ENCODE assay signal across 17 cellular contexts in genomic region chr16:2770781-2771111, GRCh38. TPM values are rescaled to one million over a fixed set of nuclear protein-coding genes. Genes with fewer than 3 reads are reported as not detected.
DNase-seq lines count a peak whose midpoint lies in the region; TF ChIP-seq lines count a peak whose summit lies in the region.
"Had no signal": no experiment of that assay in that cellular context is flagged by ENCODE, and none has a peak within 500 bp of the region (broad histone marks: within the 10 kb centered on the region; RNA-seq: fewer than 3 reads in every experiment).

No MANE protein-coding gene starts in this region.

- BruUV-seq in Calu3 (replicated peaks; lab: Mats Ljungman, UMichigan) = no TSS peak

- H2BK5ac ChIP-seq in trophoblast cell (ENCODE audit: low read depth, low read length, poor library complexity) = no peak overlapping the region

- intact Hi-C loops in Calu3 (cut with micrococcal nuclease; ENCODE audit: unreplicated experiment) = no loop called here

- CTCF ChIA-PET in Calu3 (lab: Charles Lee) = no interaction called here

- H3K27me3 ChIP-seq in endodermal cell (ENCODE audit: control insufficient read depth, insufficient read depth, low read length, poor library complexity, severe bottlenecking) (no peaks in the 10 kb centered on the region), trophoblast cell (ENCODE audit: insufficient read depth, low read length) (no peaks in the 10 kb centered on the region)
- H3K27me3 ChIP-seq: testis had no signal

- TF ChIP-seq CTCF in Calu3 (IDR thresholded peaks at IDR 0.05; ENCODE audit: unreplicated experiment) = no peak
- no peak for TF ChIP-seq CTCF in NB4 (IDR thresholded peaks at IDR 0.05; ENCODE audit: low read depth, low read length)
- no peak for TF ChIP-seq CTCF in endodermal cell (conservative IDR thresholded peaks at IDR 0.05)

- no peak overlapping the region for H2BK12ac ChIP-seq in trophoblast cell (ENCODE audit: low read length)

- H3K9ac ChIP-seq in endodermal cell (ENCODE audit: extremely low read depth, low read length, poor library complexity, severe bottlenecking) (no peak overlapping the region), trophoblast cell (ENCODE audit: low read length) (no peak overlapping the region)
- H3K9ac ChIP-seq: SK-N-SH had no signal

- H3K27me3 Mint-ChIP-seq in Calu3 (ENCODE audit: unreplicated experiment) (no peaks in the 10 kb centered on the region), endodermal cell (ENCODE audit: insufficient read depth) (no peaks in the 10 kb centered on the region)
- H3K27me3 Mint-ChIP-seq: progenitor cell of endocrine pancreas had no signal

- peaks cover 3% of the 10 kb centered on the region for H3K4me1 ChIP-seq in endodermal cell (ENCODE audit: control insufficient read depth, insufficient read depth, low read length)
- peaks cover 0 to under 1% of the 10 kb centered on the region in 2 experiments for H3K4me1 ChIP-seq in trophoblast cell (ENCODE audit: control insufficient read depth in 1 of 2, insufficient read depth in 2 of 2, low read length in 2 of 2)

- no peak overlapping the region for H3K23ac ChIP-seq in trophoblast cell (ENCODE audit: low read length)

- WGBS in endodermal cell (ENCODE audit: insufficient coverage in 1 of 2, insufficient read length in 1 of 2), 2 experiments = 91 to 100% methylated on average over 1 to 2 of the region's 2 CpGs
- WGBS in trophoblast cell (ENCODE audit: extremely low coverage, insufficient coverage, insufficient read length) = no CpG with 5 or more reads among the region's 2 CpGs

- H2AFZ ChIP-seq in trophoblast cell (ENCODE audit: insufficient read depth, low read length, poor library complexity) = no peak overlapping the region

- peaks cover 91% of the 10 kb centered on the region for H3K36me3 ChIP-seq in endodermal cell (ENCODE audit: control insufficient read depth, insufficient read depth, low read length)
- H3K36me3 ChIP-seq in trophoblast cell (ENCODE audit: control insufficient read depth in 1 of 2, insufficient read depth in 2 of 2, low read length in 2 of 2) = peaks cover 87 to 92% of the 10 kb centered on the region in 2 experiments

- H3K9me3 ChIP-seq in endodermal cell (ENCODE audit: control insufficient read depth, low read length) = no peaks in the 10 kb centered on the region
- H3K9me3 ChIP-seq in trophoblast cell (ENCODE audit: insufficient read depth, low read depth, low read length) = peaks cover 5% of the 10 kb centered on the region
- H3K9me3 ChIP-seq: SK-N-SH, testis had no signal

- H3K4me1 Mint-ChIP-seq in Calu3 (ENCODE audit: low read depth, unreplicated experiment) (peaks cover 48% of the 10 kb centered on the region), endodermal cell (peaks cover 2% of the 10 kb centered on the region)

- H2BK120ac ChIP-seq in trophoblast cell (ENCODE audit: insufficient read depth, low read length, poor library complexity) = no peak overlapping the region

- H3K18ac ChIP-seq in trophoblast cell (ENCODE audit: low read length) = no peak overlapping the region

- no peak overlapping the region for H2AK5ac ChIP-seq in trophoblast cell (ENCODE audit: low read length)

- peak overlapping the region; percentile 36 for H3K27ac ChIP-seq in endodermal cell (ENCODE audit: low read depth, low read length)
- H3K27ac ChIP-seq in trophoblast cell (ENCODE audit: low read depth, low read length) = no peak overlapping the region
- H3K27ac ChIP-seq: C4-2B, testis had no signal

- no peak overlapping the region for H4K8ac ChIP-seq in trophoblast cell (ENCODE audit: low read depth, low read length)

- DNase-seq in Calu3 (no peak), NB4 (ENCODE audit: low read depth) (peak; percentile 23), endodermal cell (no peak), trophoblast cell (no peak), HCEC 1CT (no peak), NCI-H82 treated with DMSO at 0.1 percent for 48 hours (lab: John Stamatoyannopoulos, UW; ENCODE audit: unreplicated experiment) (no peak), DMS 273 treated with DMSO at 0.1 percent for 48 hours (lab: John Stamatoyannopoulos, UW) (no peak)
- DNase-seq in activated naive CD4-positive, alpha-beta T cell (lab: John Stamatoyannopoulos, UW) = no peak
- DNase-seq: effector CD8-positive, alpha-beta T cell; IMR-90; NCI-H345; SK-N-SH had no signal

- H3K4me3 Mint-ChIP-seq in Calu3 (ENCODE audit: low read depth, unreplicated experiment) (no peak overlapping the region), endodermal cell (no peak overlapping the region)
- H3K4me3 Mint-ChIP-seq: activated CD8-positive, alpha-beta T cell treated with anti-CD3 and anti-CD28 coated beads, Interleukin-2, amount 10 ng/mL, durations not matched to agents 7 days and 5 days had no signal

- H3K79me2 ChIP-seq in trophoblast cell (ENCODE audit: control insufficient read depth, insufficient read depth, low read length, poor library complexity) = no peaks in the 10 kb centered on the region

- H3K27ac Mint-ChIP-seq in Calu3 (ENCODE audit: unreplicated experiment) = peak overlapping the region; percentile 55
- peak overlapping the region; percentile 86 for H3K27ac Mint-ChIP-seq in endodermal cell
- H3K27ac Mint-ChIP-seq: activated CD8-positive, alpha-beta T cell treated with anti-CD3 and anti-CD28 coated beads, Interleukin-2, amount 10 ng/mL, durations not matched to agents 7 days and 5 days had no signal

- no peak for TF ChIP-seq POLR2A in NB4 (IDR thresholded peaks at IDR 0.05; ENCODE audit: extremely low read depth, insufficient read length)

- no peak overlapping the region for H3K4ac ChIP-seq in trophoblast cell (ENCODE audit: low read depth, low read length)

- H4K91ac ChIP-seq in trophoblast cell (ENCODE audit: low read depth, low read length) = no peak overlapping the region

- H3K4me2 ChIP-seq in trophoblast cell (ENCODE audit: low read length) = no peak overlapping the region
- H3K4me2 ChIP-seq: SK-N-SH had no signal

- no peaks in the 10 kb centered on the region for H3K79me1 ChIP-seq in trophoblast cell (ENCODE audit: low read length)

- H3K36me3 Mint-ChIP-seq in Calu3 (ENCODE audit: insufficient read depth, unreplicated experiment) = peaks cover 93% of the 10 kb centered on the region
- peaks cover 86% of the 10 kb centered on the region for H3K36me3 Mint-ChIP-seq in endodermal cell (ENCODE audit: low read depth)

- H3K9me3 Mint-ChIP-seq in Calu3 (ENCODE audit: low read depth, unreplicated experiment) = no peaks in the 10 kb centered on the region
- H3K9me3 Mint-ChIP-seq in endodermal cell = peaks cover 7% of the 10 kb centered on the region

- H3K4me3 ChIP-seq in NB4 (ENCODE audit: low read depth, low read length) (no peak overlapping the region), endodermal cell (ENCODE audit: low read length) (no peak overlapping the region), trophoblast cell (ENCODE audit: low read depth, low read length) (no peak overlapping the region)
- H3K4me3 ChIP-seq: testis had no signal

- H4K12ac ChIP-seq in trophoblast cell (ENCODE audit: low read depth, low read length) = peak overlapping the region; percentile 36

- H3K14ac ChIP-seq in trophoblast cell (ENCODE audit: low read length) = no peak overlapping the region

RNA-seq across cellular contexts. Expression of gene ELOB, which starts 6.3 kb away (rescaled TPM):
- 269 TPM in 2 replicates for total RNA-seq in Calu3 (2022)
- 100 to 1,000 TPM; 264 to 272 TPM for total RNA-seq in endodermal cell
- 227 TPM for polyA plus RNA-seq in endodermal cell (2013, experiment 1 of 2)
- polyA plus RNA-seq in endodermal cell (2013, experiment 2 of 2) = 216 TPM
- 100 TPM in 2 replicates for polyA plus RNA-seq in trophoblast cell (2013)

RNA-seq across cellular contexts. Expression of gene PRSS33, which starts 16.6 kb away (rescaled TPM):
- total RNA-seq in Calu3 (2022) = 7.9 and 13.2 TPM in 2 replicates
- total RNA-seq in endodermal cell = under 1 TPM in 1 of 2 donors, not detected in 1; 0.35 TPM
- polyA plus RNA-seq in endodermal cell (2013, experiment 1 of 2) = 0.36 TPM
- 0.41 TPM for polyA plus RNA-seq in endodermal cell (2013, experiment 2 of 2)
- polyA plus RNA-seq in trophoblast cell (2013) = not detected in 2 replicates
- total RNA-seq: activated CD8-positive, alpha-beta T cell treated with anti-CD3 and anti-CD28 coated beads, Interleukin-2, amount 10 ng/mL, durations not matched to agents 7 days and 5 days; IMR-90; mononuclear cell had no signal
- polyA plus RNA-seq: IMR-90, SK-N-SH had no signal

RNA-seq across cellular contexts. Expression of gene SRRM2, which starts 18.3 kb away (rescaled TPM):
- total RNA-seq in Calu3 (2022) = 870 and 905 TPM in 2 replicates
- 100 to 1,000 TPM; 843 to 876 TPM for total RNA-seq in endodermal cell
- 625 TPM for polyA plus RNA-seq in endodermal cell (2013, experiment 1 of 2)
- 517 TPM for polyA plus RNA-seq in endodermal cell (2013, experiment 2 of 2)
- 472 and 481 TPM in 2 replicates for polyA plus RNA-seq in trophoblast cell (2013)

RNA-seq across cellular contexts. Expression of gene PRSS41, which starts 27.5 kb away (rescaled TPM):
- not detected in 2 replicates for total RNA-seq in Calu3 (2022)
- total RNA-seq in endodermal cell = not detected
- not detected for polyA plus RNA-seq in endodermal cell (2013, experiment 1 of 2)
- polyA plus RNA-seq in endodermal cell (2013, experiment 2 of 2) = not detected
- not detected in 2 replicates for polyA plus RNA-seq in trophoblast cell (2013)
- total RNA-seq: activated CD8-positive, alpha-beta T cell treated with anti-CD3 and anti-CD28 coated beads, Interleukin-2, amount 10 ng/mL, durations not matched to agents 7 days and 5 days; IMR-90; mononuclear cell; progenitor cell of endocrine pancreas had no signal
- polyA plus RNA-seq: IMR-90, SK-N-SH had no signal

RNA-seq across cellular contexts. Expression of gene PRSS21, which starts 46.3 kb away (rescaled TPM):
- total RNA-seq in Calu3 (2022) (not detected in 2 replicates), endodermal cell (not detected)
- polyA plus RNA-seq in endodermal cell (2013, experiment 1 of 2) = not detected
- not detected for polyA plus RNA-seq in endodermal cell (2013, experiment 2 of 2)
- polyA plus RNA-seq in trophoblast cell (2013) = not detected in 2 replicates
- total RNA-seq: IMR-90, mononuclear cell, progenitor cell of endocrine pancreas had no signal
- polyA plus RNA-seq: SK-N-SH had no signal
